In genomic region chr10:122257041-122257440, GRCh38 we compare ENCODE assay signal across 27 cellular contexts. TPM values are rescaled to one million over a fixed set of nuclear protein-coding genes. Genes with fewer than 3 reads are reported as not detected.
"Had no signal": no experiment of that assay in that cellular context is flagged by ENCODE, and none has a peak within 500 bp of the region (broad histone marks: within the 10 kb centered on the region; RNA-seq: fewer than 3 reads in every experiment).

No MANE protein-coding gene starts in this region.

- H3K4me3 ChIP-seq: SK-N-MC had no signal

- H3K4me3 Mint-ChIP-seq: activated CD4-positive, alpha-beta memory T cell treated with anti-CD3 and anti-CD28 coated beads for 36 hours; activated CD4-positive, alpha-beta T cell treated with anti-CD3 and anti-CD28 coated beads, Interleukin-2, amount 10 ng/mL, durations not matched to agents 7 days and 5 days; activated naive CD4-positive, alpha-beta T cell treated with anti-CD3 and anti-CD28 coated beads for 36 hours; activated naive CD8-positive, alpha-beta T cell; activated T-cell treated with anti-CD3 and anti-CD28 coated beads, Interleukin-2, amount 50 U/mL, for 4 hours; brain had no signal

- DNase-seq: activated CD4-positive, alpha-beta memory T cell treated with anti-CD3 and anti-CD28 coated beads for 36 hours; activated CD4-positive, alpha-beta T cell treated with anti-CD3 and anti-CD28 coated beads, Interleukin-2, amount 10 ng/mL, durations not matched to agents 7 days and 5 days; activated CD4-positive, CD25-positive, alpha-beta regulatory T cell; activated CD8-positive, alpha-beta memory T cell treated with anti-CD3 and anti-CD28 coated beads for 24 hours; activated effector memory CD4-positive, alpha-beta T cell treated with anti-CD3 and anti-CD28 coated beads, Interleukin-2, amount 50 U/mL, for 16 hours; activated naive CD4-positive, alpha-beta T cell treated with anti-CD3 and anti-CD28 coated beads for 36 hours; activated T-cell treated with anti-CD3 and anti-CD28 coated beads, Interleukin-2, amount 50 U/mL, for 4 hours; amygdala; KG1; NCI-H1092; NCI-H1417; NCI-H2029; NCI-H2107; NCI-H2171 treated with DMSO at 0.1 percent for 48 hours; NCI-H345; NCI-H510A; NCI-H526 treated with DMSO at 0.1 percent for 48 hours; NCI-H82; T-helper 1 cell had no signal

- H3K27ac ChIP-seq: SK-N-MC, VCaP had no signal

- H3K27ac Mint-ChIP-seq: activated CD4-positive, alpha-beta memory T cell treated with anti-CD3 and anti-CD28 coated beads for 36 hours; activated CD4-positive, alpha-beta T cell treated with anti-CD3 and anti-CD28 coated beads, Interleukin-2, amount 10 ng/mL, durations not matched to agents 7 days and 5 days; activated naive CD4-positive, alpha-beta T cell treated with anti-CD3 and anti-CD28 coated beads for 36 hours; activated naive CD8-positive, alpha-beta T cell had no signal

- H3K36me3 Mint-ChIP-seq: activated CD4-positive, alpha-beta memory T cell treated with anti-CD3 and anti-CD28 coated beads for 36 hours had no signal

- H3K4me1 Mint-ChIP-seq: activated CD4-positive, alpha-beta T cell treated with anti-CD3 and anti-CD28 coated beads, Interleukin-2, amount 10 ng/mL, durations not matched to agents 7 days and 5 days had no signal

- FAIRE-seq: astrocyte had no signal

RNA-seq across cellular contexts. Expression of gene BTBD16, which starts 14.1 kb away (rescaled TPM):
- total RNA-seq: activated CD4-positive, alpha-beta memory T cell treated with anti-CD3 and anti-CD28 coated beads for 36 hours; activated CD4-positive, alpha-beta T cell treated with anti-CD3 and anti-CD28 coated beads, Interleukin-2, amount 10 ng/mL, durations not matched to agents 7 days and 5 days; activated naive CD4-positive, alpha-beta T cell treated with anti-CD3 and anti-CD28 coated beads for 36 hours; activated T-cell treated with anti-CD3 and anti-CD28 coated beads, Interleukin-2, amount 50 U/mL, for 4 hours; astrocyte; LHCN-M2; RPMI7951; T-helper 2 cell treated with Interferon-gamma antibody and Interleukin-4, amounts not matched to agents 100 ng/mL and 5 ng/mL, for 36 hours had no signal
